ENCODE assay signal across 8 cellular contexts in the genomic region with DNA sequence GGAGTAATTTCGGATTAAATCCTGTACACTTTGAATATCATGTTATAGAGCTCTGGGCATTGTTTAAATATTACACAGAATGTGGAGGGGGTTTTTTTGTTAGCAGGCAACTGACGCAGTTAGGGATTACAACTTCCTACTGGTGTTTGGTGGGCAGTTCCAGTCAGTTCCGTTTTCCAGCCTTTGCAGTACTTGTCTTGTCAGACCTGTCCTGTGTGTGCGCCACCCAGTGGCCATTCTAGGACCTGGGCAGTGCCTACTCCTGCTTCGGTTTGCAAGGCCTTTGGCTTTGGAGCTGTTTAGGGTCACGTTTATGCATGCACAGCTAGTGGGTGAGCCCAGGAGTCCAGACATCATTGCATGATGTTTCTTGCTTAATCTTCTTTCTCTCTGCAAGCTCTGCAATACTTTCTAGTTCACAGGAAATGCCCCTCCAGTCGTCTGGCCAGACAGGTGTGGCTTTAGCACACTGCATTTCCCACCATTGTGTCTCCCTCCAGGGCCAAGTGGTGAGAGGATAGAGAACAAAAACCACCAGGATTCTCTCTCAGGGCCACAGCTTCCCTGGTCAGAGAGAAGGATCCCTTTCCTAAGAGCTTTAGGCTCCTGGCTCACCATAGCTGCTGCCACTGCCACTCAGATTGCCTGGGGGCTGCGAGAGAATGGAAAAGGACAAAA.
A peak's percentile ranks its signal among the peaks of the same experiment; 100 is the strongest.
DNase-seq lines count a peak whose midpoint lies in the region; ATAC-seq, FAIRE-seq and TF ChIP-seq lines count a peak whose summit lies in the region.

No MANE protein-coding gene starts in this region.

- CTCF ChIA-PET in PC-9 (lab: Charles Lee) = interaction anchor here (0.9 to 1.4 kb wide), 4 partner anchors 12 to 154 kb away, joined by 3 to 5 read pairs (median 4); no protein-coding TSS in a partner anchor

- no peaks in the 10 kb centered on the region for H3K79me2 ChIP-seq in PC-9 (ENCODE audit: low read depth)

- no peaks in the 10 kb centered on the region for H3K9me3 ChIP-seq in PC-9 (ENCODE audit: insufficient read depth, low read depth)
- H3K9me3 ChIP-seq in neuron (ENCODE audit: low read length) = no peaks in the 10 kb centered on the region

- H3K36me3 ChIP-seq in PC-9 (ENCODE audit: low read depth) = no peaks in the 10 kb centered on the region
- H3K36me3 ChIP-seq in neuron (ENCODE audit: insufficient read depth, low read length) = no peaks in the 10 kb centered on the region

- H3K4me3 ChIP-seq in PC-9 (no peak overlapping the region), neuron (ENCODE audit: low read length) (no peak overlapping the region)

- H3F3A ChIP-seq in PC-9 (ENCODE audit: insufficient read depth, low read depth) = no peaks in the 10 kb centered on the region

- no peak for FAIRE-seq in D721Med (lab: Jason Lieb, UNC)

- no peaks in the 10 kb centered on the region for H3K36me3 Mint-ChIP-seq in activated T-cell treated with anti-CD3 and anti-CD28 coated beads, Interleukin-2, amount 50 U/mL, for 72 hours (ENCODE audit: insufficient read depth in 2 of 2)

- H3K27ac ChIP-seq in PC-9 = no peak overlapping the region

- H3K27ac Mint-ChIP-seq in activated T-cell treated with anti-CD3 and anti-CD28 coated beads, Interleukin-2, amount 50 U/mL, for 72 hours = peak overlapping the region; percentile 93

- TF ChIP-seq CTCF in D721Med (IDR thresholded peaks at IDR 0.05; ENCODE audit: insufficient read depth, missing control alignments) (peak; percentile 36), PC-9 (conservative IDR thresholded peaks at IDR 0.05) (peak; percentile 84)

- H3K27me3 ChIP-seq in PC-9 (ENCODE audit: insufficient read depth, low read depth) (no peaks in the 10 kb centered on the region), neuron (ENCODE audit: insufficient read depth, low read length) (no peaks in the 10 kb centered on the region)

- H2AFZ ChIP-seq in PC-9 (no peak overlapping the region), neuron (ENCODE audit: low read depth, low read length) (peak overlapping the region; percentile 3)

- peak; percentile 83 for ATAC-seq in GM21528 (IDR thresholded peaks at IDR 0.05; ENCODE audit: low FRiP score, unreplicated experiment)
- ATAC-seq in activated T-cell treated with anti-CD3 and anti-CD28 coated beads, Interleukin-2, amount 50 U/mL, for 72 hours (replicated peaks in 1 of 2) = peak; percentile 54 to 62

- H4K20me1 ChIP-seq in PC-9 (ENCODE audit: insufficient read depth) = no peaks in the 10 kb centered on the region

- POLR2A ChIA-PET in PC-9 (lab: Charles Lee; ENCODE audit: unreplicated experiment) = no interaction called here

- peak overlapping the region in 1 of 2 donors; percentile 72 for H3K4me3 Mint-ChIP-seq in activated T-cell treated with anti-CD3 and anti-CD28 coated beads, Interleukin-2, amount 50 U/mL, for 72 hours

- no peaks in the 10 kb centered on the region for H3K9me2 ChIP-seq in PC-9 (ENCODE audit: insufficient read depth)

- peaks cover 45% of the 10 kb centered on the region for H3K4me1 Mint-ChIP-seq in activated T-cell treated with anti-CD3 and anti-CD28 coated beads, Interleukin-2, amount 50 U/mL, for 72 hours (ENCODE audit: low read depth)

- H3K9me3 Mint-ChIP-seq in activated T-cell treated with anti-CD3 and anti-CD28 coated beads, Interleukin-2, amount 50 U/mL, for 72 hours = no peaks in the 10 kb centered on the region

- no peaks in the 10 kb centered on the region for H3K4me1 ChIP-seq in PC-9 (replicated peaks; ENCODE audit: insufficient read depth)
- H3K4me1 ChIP-seq in neuron (ENCODE audit: insufficient read depth, low read length) = no peaks in the 10 kb centered on the region

- intact Hi-C loops in PC-9 (cut with micrococcal nuclease; ENCODE audit: unreplicated experiment) = loop anchor here (1.0 to 2.0 kb wide), 2 partner anchors 263 to 469 kb away; no protein-coding TSS in a partner anchor

- no TSS peak for BruUV-seq in PC-9 (replicated peaks; lab: Mats Ljungman, UMichigan)

- H3K4me2 ChIP-seq in PC-9 = no peak overlapping the region

- H3K27me3 Mint-ChIP-seq in activated T-cell treated with anti-CD3 and anti-CD28 coated beads, Interleukin-2, amount 50 U/mL, for 72 hours (ENCODE audit: low read depth) = no peaks in the 10 kb centered on the region

- DNase-seq in D721Med (ENCODE audit: insufficient read length, low spot score) = peak; percentile 51
- DNase-seq in HuH-7 (ENCODE audit: low spot score) = peak; percentile 64
- peak; percentile 53 to 77 for DNase-seq in PC-9
- peak; percentile 72 to 76 for DNase-seq in activated T-cell treated with anti-CD3 and anti-CD28 coated beads, Interleukin-2, amount 50 U/mL, for 72 hours
- peak; percentile 82 for DNase-seq in fibroblast of peridontal ligament (ENCODE audit: extremely low read depth)
- DNase-seq in stromal cell of bone marrow (ENCODE audit: low read depth) = peak; percentile 59
